8 cellular contexts compared by ENCODE assay signal in genomic region chr15:90001683-90002427, GRCh38. TPM values are rescaled to one million over a fixed set of nuclear protein-coding genes. Genes with fewer than 3 reads are reported as not detected.
A peak's percentile ranks its signal among the peaks of the same experiment; 100 is the strongest.
DNase-seq lines count a peak whose midpoint lies in the region; ATAC-seq and TF ChIP-seq lines count a peak whose summit lies in the region.

No MANE protein-coding gene starts in this region.

- peaks cover 37% of the 10 kb centered on the region for H3K79me2 ChIP-seq in ACC112 (ENCODE audit: control insufficient read depth, insufficient read depth, low read length, unreplicated experiment)

- H3K27me3 ChIP-seq in ACC112 (ENCODE audit: insufficient read depth, low read length) (no peaks in the 10 kb centered on the region), breast epithelium (no peaks in the 10 kb centered on the region)

- no peaks in the 10 kb centered on the region for H3K9me3 ChIP-seq in breast epithelium

- peak overlapping the region; percentile 56 for H2AFZ ChIP-seq in ACC112 (ENCODE audit: low read length, unreplicated experiment)

- TF ChIP-seq POLR2A in GM18526 (IDR thresholded peaks at IDR 0.05; ENCODE audit: extremely low read depth, insufficient read length) (peak; percentile 16), breast epithelium (IDR thresholded peaks at IDR 0.05) (no peak)

- peak overlapping the region; percentile 90 for H3K4me3 ChIP-seq in ACC112 (ENCODE audit: low read depth, low read length)
- peak overlapping the region; percentile 54 for H3K4me3 ChIP-seq in Jurkat, Clone E6-1 (ENCODE audit: low read length)
- peak overlapping the region; percentile 88 to 94 (median 88) for H3K4me3 ChIP-seq in breast epithelium

- peak in 1 of 3 donors; percentile 8 for TF ChIP-seq CTCF in breast epithelium (IDR thresholded peaks at IDR 0.05)

- H3K36me3 ChIP-seq in ACC112 (ENCODE audit: insufficient read depth, low read length), result no peaks in the 10 kb centered on the region
- H3K36me3 ChIP-seq in breast epithelium, result no peaks in the 10 kb centered on the region

- intact Hi-C loops in breast epithelium (cut with DNase I; ENCODE audit: low total_unique reads), result no loop called here

- H3K27ac ChIP-seq in ACC112 (ENCODE audit: low read depth, low read length) (peak overlapping the region; percentile 47; the same call in 1 of the 2 replicates), breast epithelium (peak overlapping the region; percentile 96)

- H3K4me1 ChIP-seq in ACC112 (ENCODE audit: control insufficient read depth, insufficient read depth, low read length, unreplicated experiment) (peaks cover 56% of the 10 kb centered on the region), breast epithelium (peaks cover 4 to 17% of the 10 kb centered on the region in 2 donors)

- DNase-seq in Jurkat, Clone E6-1 (ENCODE audit: low read depth, low spot score), result peak; percentile 53
- DNase-seq in UCSD-AML1 (lab: John Stamatoyannopoulos, UW; ENCODE audit: unreplicated experiment) (peak; percentile 57), breast epithelium (ENCODE audit: low spot score in 2 of 2) (peak in 1 of 2 donors; percentile 43), iPS-NIHi11 (ENCODE audit: low spot score) (peak; percentile 80)
- peak; percentile 42 to 53 for DNase-seq in stimulated activated CD4-positive, alpha-beta T cell treated with anti-CD3 and anti-CD28 coated beads, Interleukin-12 subunit alpha, Interleukin-12 subunit beta, amount 100 ng/mL, for 24 hours (ENCODE audit: low read depth in 2 of 2)

- no peak for ATAC-seq in HG03135 (IDR thresholded peaks at IDR 0.05; ENCODE audit: unreplicated experiment)

RNA-seq across cellular contexts. Expression of gene ZNF710, which starts 0.7 kb away (rescaled TPM):
- polyA plus RNA-seq in Jurkat, Clone E6-1 (2012; ENCODE audit: insufficient read depth, insufficient read length), result 7.4 TPM
- total RNA-seq in breast epithelium, result 10 to 100 TPM in 2 of 3 donors, 1 to 10 TPM in 1; 4.0 to 14.4 (median 10.4) TPM
